1 cellular context compared by ENCODE assay signal in the genomic region with DNA sequence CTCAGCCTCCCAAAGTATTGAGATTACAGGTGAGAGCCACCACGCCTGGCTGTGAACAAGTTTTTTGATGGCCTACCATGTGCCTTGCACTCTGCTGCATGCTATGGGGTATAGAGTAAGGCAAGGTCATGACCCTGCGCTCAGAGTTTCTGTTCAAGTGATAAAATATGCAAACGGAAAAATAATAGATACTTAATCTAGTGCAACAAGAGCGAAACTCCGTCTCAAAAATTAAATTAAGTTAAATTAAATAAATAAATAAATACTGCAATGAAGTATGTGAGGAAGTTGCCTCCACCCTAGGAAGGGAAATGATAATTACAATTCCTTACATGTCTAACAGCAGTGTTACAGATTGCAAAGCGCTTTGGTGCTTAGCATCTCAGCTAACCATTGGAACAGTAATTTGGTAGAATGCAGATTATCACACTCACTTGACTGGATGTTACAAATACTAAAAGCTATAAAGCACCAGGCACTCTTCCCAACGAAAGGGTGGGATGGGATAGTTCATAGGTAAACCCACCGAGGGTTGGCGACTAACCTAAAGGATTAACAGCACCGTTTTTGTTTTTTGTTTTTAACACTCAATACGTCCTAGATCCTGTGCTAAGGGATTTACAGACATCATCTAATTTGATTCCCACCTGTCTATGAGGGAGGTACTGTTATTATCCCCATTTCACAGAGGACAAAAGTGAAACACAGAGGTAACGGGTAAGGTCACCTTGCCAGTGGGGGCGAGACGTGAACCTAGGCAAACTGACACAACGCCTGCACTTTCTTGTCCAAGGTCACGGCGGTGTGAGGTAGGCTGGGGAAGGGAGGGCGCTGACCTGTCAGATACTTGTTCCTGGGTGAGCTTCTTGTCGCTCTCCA.
TF ChIP-seq lines count a peak whose summit lies in the region.

No MANE protein-coding gene starts in this region.

TF ChIP-seq in HCT116, 20 proteins besides CTCF, POLR2A, EP300 and RAD21 (continued from another document):
- TF ChIP-seq, protein P1, sequence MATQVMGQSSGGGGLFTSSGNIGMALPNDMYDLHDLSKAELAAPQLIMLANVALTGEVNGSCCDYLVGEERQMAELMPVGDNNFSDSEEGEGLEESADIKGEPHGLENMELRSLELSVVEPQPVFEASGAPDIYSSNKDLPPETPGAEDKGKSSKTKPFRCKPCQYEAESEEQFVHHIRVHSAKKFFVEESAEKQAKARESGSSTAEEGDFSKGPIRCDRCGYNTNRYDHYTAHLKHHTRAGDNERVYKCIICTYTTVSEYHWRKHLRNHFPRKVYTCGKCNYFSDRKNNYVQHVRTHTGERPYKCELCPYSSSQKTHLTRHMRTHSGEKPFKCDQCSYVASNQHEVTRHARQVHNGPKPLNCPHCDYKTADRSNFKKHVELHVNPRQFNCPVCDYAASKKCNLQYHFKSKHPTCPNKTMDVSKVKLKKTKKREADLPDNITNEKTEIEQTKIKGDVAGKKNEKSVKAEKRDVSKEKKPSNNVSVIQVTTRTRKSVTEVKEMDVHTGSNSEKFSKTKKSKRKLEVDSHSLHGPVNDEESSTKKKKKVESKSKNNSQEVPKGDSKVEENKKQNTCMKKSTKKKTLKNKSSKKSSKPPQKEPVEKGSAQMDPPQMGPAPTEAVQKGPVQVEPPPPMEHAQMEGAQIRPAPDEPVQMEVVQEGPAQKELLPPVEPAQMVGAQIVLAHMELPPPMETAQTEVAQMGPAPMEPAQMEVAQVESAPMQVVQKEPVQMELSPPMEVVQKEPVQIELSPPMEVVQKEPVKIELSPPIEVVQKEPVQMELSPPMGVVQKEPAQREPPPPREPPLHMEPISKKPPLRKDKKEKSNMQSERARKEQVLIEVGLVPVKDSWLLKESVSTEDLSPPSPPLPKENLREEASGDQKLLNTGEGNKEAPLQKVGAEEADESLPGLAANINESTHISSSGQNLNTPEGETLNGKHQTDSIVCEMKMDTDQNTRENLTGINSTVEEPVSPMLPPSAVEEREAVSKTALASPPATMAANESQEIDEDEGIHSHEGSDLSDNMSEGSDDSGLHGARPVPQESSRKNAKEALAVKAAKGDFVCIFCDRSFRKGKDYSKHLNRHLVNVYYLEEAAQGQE (IDR thresholded peaks at IDR 0.05; ENCODE audit: low read depth), result no peak
- no peak for TF ChIP-seq ZFX (IDR thresholded peaks at IDR 0.05)
- no peak for TF ChIP-seq YY1 (IDR thresholded peaks at IDR 0.05; ENCODE audit: extremely low read depth, insufficient replicate concordance, low read depth, low read length)
- no peak for TF ChIP-seq FOSL1 (IDR thresholded peaks at IDR 0.05; ENCODE audit: low read depth)
- TF ChIP-seq ZNF274 (IDR thresholded peaks at IDR 0.05; ENCODE audit: low read depth, low read length), result no peak
- TF ChIP-seq, protein P2, sequence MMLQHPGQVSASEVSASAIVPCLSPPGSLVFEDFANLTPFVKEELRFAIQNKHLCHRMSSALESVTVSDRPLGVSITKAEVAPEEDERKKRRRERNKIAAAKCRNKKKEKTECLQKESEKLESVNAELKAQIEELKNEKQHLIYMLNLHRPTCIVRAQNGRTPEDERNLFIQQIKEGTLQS (IDR thresholded peaks at IDR 0.05), result no peak
- no peak for TF ChIP-seq JUND (IDR thresholded peaks at IDR 0.05)
- no peak for TF ChIP-seq EGR1 (IDR thresholded peaks at IDR 0.05; ENCODE audit: low read depth)
- TF ChIP-seq TCF7L2 (IDR thresholded peaks at IDR 0.05; ENCODE audit: borderline replicate concordance, extremely low read depth, insufficient read depth, insufficient read length), result no peak
